Comparison of ENCODE assay signal across 8 cellular contexts in the genomic region with DNA sequence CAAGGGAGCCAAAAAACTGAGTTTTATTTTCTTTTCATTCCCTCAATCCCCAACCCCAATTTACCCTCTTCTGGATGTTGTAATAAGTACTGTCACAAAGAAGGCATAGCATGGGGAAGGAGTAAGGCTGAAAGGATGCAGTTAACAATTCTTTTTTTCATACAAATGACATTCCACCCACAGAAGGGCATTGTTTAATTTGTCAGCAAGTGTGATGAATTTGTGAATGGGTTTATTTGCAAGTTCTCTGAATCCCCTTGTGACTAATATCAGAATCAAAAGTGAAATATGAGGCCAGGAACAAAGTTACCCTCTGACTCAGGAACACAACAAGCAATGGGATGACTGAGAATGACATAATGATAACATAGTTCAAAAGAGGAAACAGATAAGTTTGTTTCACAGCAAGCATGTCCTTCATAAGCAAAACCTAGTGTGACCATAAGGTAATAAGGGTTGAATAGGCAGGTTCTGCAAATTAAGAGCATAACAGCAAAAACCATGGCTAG. TPM values are rescaled to one million over a fixed set of nuclear protein-coding genes. Genes with fewer than 3 reads are reported as not detected.
DNase-seq lines count a peak whose midpoint lies in the region; FAIRE-seq and TF ChIP-seq lines count a peak whose summit lies in the region.

No MANE protein-coding gene starts in this region.

- no peak overlapping the region for H3K9ac ChIP-seq in BLaER1
- peak overlapping the region; percentile 40 for H3K9ac ChIP-seq in HUES6 (ENCODE audit: low read length)
- H3K9ac ChIP-seq in colonic mucosa (ENCODE audit: low read depth in 2 of 2, low read length in 2 of 2) = no peak overlapping the region

- no peaks in the 10 kb centered on the region for H3K36me3 ChIP-seq in BLaER1
- H3K36me3 ChIP-seq in HUES6 (ENCODE audit: control insufficient read depth, insufficient read depth, low read length) = no peaks in the 10 kb centered on the region
- H3K36me3 ChIP-seq in brain microvascular endothelial cell (replicated peaks) = no peaks in the 10 kb centered on the region
- H3K36me3 ChIP-seq in colonic mucosa = no peaks in the 10 kb centered on the region

- H3K9me3 ChIP-seq in BLaER1 = peaks cover 5% of the 10 kb centered on the region; the same call in 1 of the 2 replicates
- H3K9me3 ChIP-seq in HUES6 (ENCODE audit: control insufficient read depth, insufficient read depth, low read depth, low read length) = no peaks in the 10 kb centered on the region
- no peaks in the 10 kb centered on the region for H3K9me3 ChIP-seq in colonic mucosa

- DNase-seq in GM19239 (ENCODE audit: insufficient read length, low spot score) (no peak), brain microvascular endothelial cell (peak; percentile 27), renal cortical epithelial cell (ENCODE audit: low read depth) (peak; percentile 65), colonic mucosa (no peak), NCI-H2196 treated with DMSO at 0.1 percent for 48 hours (lab: John Stamatoyannopoulos, UW; ENCODE audit: unreplicated experiment) (no peak), lower leg skin (ENCODE audit: low spot score in 2 of 2) (no peak)

- no peak overlapping the region for H3K27ac ChIP-seq in BLaER1
- no peak overlapping the region for H3K27ac ChIP-seq in HUES6 (ENCODE audit: low read depth, low read length)
- peak overlapping the region; percentile 78 for H3K27ac ChIP-seq in brain microvascular endothelial cell
- H3K27ac ChIP-seq in colonic mucosa = no peak overlapping the region

- no peak for TF ChIP-seq POLR2A in lower leg skin (IDR thresholded peaks at IDR 0.05)

- H3K27me3 ChIP-seq in BLaER1 (peaks cover 89% of the 10 kb centered on the region), HUES6 (ENCODE audit: control insufficient read depth, insufficient read depth, low read length) (no peaks in the 10 kb centered on the region), brain microvascular endothelial cell (replicated peaks) (no peaks in the 10 kb centered on the region), colonic mucosa (no peaks in the 10 kb centered on the region)

- in situ Hi-C loops in brain microvascular endothelial cell (cut with HindIII; ENCODE audit: low pct_ligation_motif_present, low sequenced_read_pairs) = no loop called here

- FAIRE-seq in GM19239 (lab: Jason Lieb, UNC) = peak; percentile 79

- H3K4me1 ChIP-seq in BLaER1 (peaks cover 22% of the 10 kb centered on the region), HUES6 (ENCODE audit: control insufficient read depth, insufficient read depth, low read length) (peaks cover 36% of the 10 kb centered on the region), colonic mucosa (no peaks in the 10 kb centered on the region)

- H3K4me3 ChIP-seq in BLaER1 = no peak overlapping the region
- H3K4me3 ChIP-seq in HUES6 (ENCODE audit: low read depth, low read length) = 0 out of 2 replicates have a peak overlapping the region, but pooled peaks have one; percentile 79
- H3K4me3 ChIP-seq in brain microvascular endothelial cell (ENCODE audit: low read depth, low read length) = no peak overlapping the region
- H3K4me3 ChIP-seq in colonic mucosa = no peak overlapping the region
- no peak overlapping the region for H3K4me3 ChIP-seq in lower leg skin (ENCODE audit: low read depth, poor library complexity, severe bottlenecking)

- peak overlapping the region; percentile 72 for H3K4me2 ChIP-seq in BLaER1

- intact Hi-C loops in colonic mucosa (cut with DNase I) (no loop called here), lower leg skin (cut with DNase I; ENCODE audit: low total_unique reads) (no loop called here)

- TF ChIP-seq CTCF in brain microvascular endothelial cell (IDR thresholded peaks at IDR 0.05; ENCODE audit: low read depth, low read length, missing control alignments) = no peak
- TF ChIP-seq CTCF in colonic mucosa (IDR thresholded peaks at IDR 0.05) = no peak
- no peak for TF ChIP-seq CTCF in lower leg skin (IDR thresholded peaks at IDR 0.05)

- H4K20me1 ChIP-seq in BLaER1 = peaks cover 20% of the 10 kb centered on the region; the same call in 1 of the 2 replicates

RNA-seq across cellular contexts. Expression of a gene that starts 2.1 kb away (rescaled TPM):
- total RNA-seq in renal cortical epithelial cell = 13.4 and 26.7 TPM in 2 replicates
- 10 to 100 TPM; 16.4 to 20.9 TPM for total RNA-seq in colonic mucosa
- total RNA-seq in lower leg skin = 10 to 100 TPM; 12.0 to 18.6 (median 16.3) TPM

Comparison
In these comparisons a context has a peak if more than half of its experiments do, and no peak if none do; other contexts are left out.
1. DNase-seq: peak in brain microvascular endothelial cell (single experiment) and renal cortical epithelial cell (single experiment); none in GM19239 (single experiment), colonic mucosa (single experiment), NCI-H2196 treated with DMSO at 0.1 percent for 48 hours (single experiment) and lower leg skin (0 of 2).